In genomic region chr20:400451-401275, GRCh38 we compare ENCODE assay signal across 11 cellular contexts. TPM values are rescaled to one million over a fixed set of nuclear protein-coding genes. Genes with fewer than 3 reads are reported as not detected.
A peak's percentile ranks its signal among the peaks of the same experiment; 100 is the strongest.
DNase-seq lines count a peak whose midpoint lies in the region; ATAC-seq, FAIRE-seq and TF ChIP-seq lines count a peak whose summit lies in the region.
"Had no signal": no experiment of that assay in that cellular context is flagged by ENCODE, and none has a peak within 500 bp of the region (broad histone marks: within the 10 kb centered on the region; RNA-seq: fewer than 3 reads in every experiment).

No MANE protein-coding gene starts in this region.

- H3K4me3 ChIP-seq in KMS-11 (IDR thresholded peaks at IDR 0.05; ENCODE audit: insufficient read depth, low read depth, low read length), result no peak overlapping the region
- H3K4me3 ChIP-seq in naive thymus-derived CD4-positive, alpha-beta T cell (ENCODE audit: low read length), result no peak overlapping the region
- no peak overlapping the region for H3K4me3 ChIP-seq in kidney (ENCODE audit: low read length in 2 of 2)

- CTCF ChIA-PET in WTC11 (lab: Charles Lee), result interaction anchor here (0.9 to 1.8 kb wide), 8 partner anchors 20 to 245 kb away, joined by 3 to 10 read pairs (median 4); partner anchors contain the start of genes NRSN2 and TRIB3
- CTCF ChIA-PET in naive thymus-derived CD4-positive, alpha-beta T cell (lab: Charles Lee), result no interaction called here

- H3K36me3 Mint-ChIP-seq in WTC11, result no peaks in the 10 kb centered on the region; the same call in 1 of the 2 replicates
- peaks cover 0 to 20% (median 11%) of the 10 kb centered on the region in 5 donors for H3K36me3 Mint-ChIP-seq in naive thymus-derived CD4-positive, alpha-beta T cell

- no peak overlapping the region for H3K4me3 Mint-ChIP-seq in WTC11
- no peak overlapping the region for H3K4me3 Mint-ChIP-seq in naive thymus-derived CD4-positive, alpha-beta T cell

- peaks cover 8% of the 10 kb centered on the region; the same call in 1 of the 2 replicates for H3K27me3 Mint-ChIP-seq in WTC11 (ENCODE audit: low read depth)
- no peaks in the 10 kb centered on the region for H3K27me3 Mint-ChIP-seq in naive thymus-derived CD4-positive, alpha-beta T cell

- no peak overlapping the region for H3K9ac ChIP-seq in KMS-11
- no peak overlapping the region for H3K9ac ChIP-seq in kidney (ENCODE audit: low read length in 2 of 2)

- DNase-seq in DMS 273 treated with DMSO at 0.1 percent for 48 hours (lab: John Stamatoyannopoulos, UW) (peak; percentile 90), WTC11 (ENCODE audit: low spot score) (no peak), kidney (no peak), T1000 (lab: John Stamatoyannopoulos, UW) (no peak)
- DNase-seq in naive thymus-derived CD4-positive, alpha-beta T cell, result no peak
- DNase-seq: activated T-cell treated with anti-CD3 and anti-CD28 coated beads, Interleukin-2, amount 50 U/mL, for 1 hour; caudate nucleus; stimulated activated CD4-positive, alpha-beta T cell treated with anti-CD3 and anti-CD28 coated beads, Interleukin-4, amount 100 ng/mL, for 24 hours had no signal

- no peak for FAIRE-seq in kidney (lab: Jason Lieb, UNC)
- FAIRE-seq: GM18507 had no signal

- POLR2A ChIA-PET in WTC11 (lab: Charles Lee), result interaction anchor here (0.7 to 1.0 kb wide), 2 partner anchors 14 to 47 kb away, joined by 3 read pairs; no protein-coding TSS in a partner anchor
- POLR2A ChIA-PET in naive thymus-derived CD4-positive, alpha-beta T cell (lab: Charles Lee), result interaction anchor here (0.6 kb wide), 1 partner anchor 56 kb away, joined by 3 read pairs; no protein-coding TSS in a partner anchor

- H3K4me2 ChIP-seq in KMS-11, result no peak overlapping the region

- 0 out of 2 replicates have a peak overlapping the region, but pooled peaks have one; percentile 1 for H2AFZ ChIP-seq in KMS-11 (ENCODE audit: low read depth)

- intact Hi-C loops in naive thymus-derived CD4-positive, alpha-beta T cell (cut with micrococcal nuclease), result loop anchor here in 1 of 2 donors (10.0 kb wide), 1 partner anchor 824 kb away; the partner anchor contains the start of gene RAD21L1
- intact Hi-C loops in kidney (cut with DNase I), result no loop called here

- H3K4me1 ChIP-seq in KMS-11 (ENCODE audit: low read depth, poor library complexity, severe bottlenecking) (peaks cover 33% of the 10 kb centered on the region), kidney (ENCODE audit: control insufficient read depth in 1 of 2, insufficient read depth in 1 of 2, low read depth in 1 of 2, low read length in 2 of 2) (no peaks in the 10 kb centered on the region)
- H3K4me1 ChIP-seq in naive thymus-derived CD4-positive, alpha-beta T cell (ENCODE audit: control insufficient read depth in 2 of 2, insufficient read depth in 2 of 2, low read length in 2 of 2), result peaks cover 0 to 15% of the 10 kb centered on the region in 2 donors

- TF ChIP-seq CTCF in KMS-11 (conservative IDR thresholded peaks at IDR 0.05; ENCODE audit: low read depth, low read length) (no peak), WTC11 (IDR thresholded peaks at IDR 0.05) (no peak), kidney (IDR thresholded peaks at IDR 0.05; ENCODE audit: borderline replicate concordance, extremely low read depth, insufficient read depth) (no peak)

- ATAC-seq in WTC11 (peak; percentile 93), GM19397 (IDR thresholded peaks at IDR 0.05; ENCODE audit: unreplicated experiment) (no peak)
- ATAC-seq in naive thymus-derived CD4-positive, alpha-beta T cell, result peak; percentile 24

- H3K9me3 Mint-ChIP-seq in WTC11, result peaks cover 15% of the 10 kb centered on the region
- peaks cover 0 to 4% (median 0%) of the 10 kb centered on the region in 11 donors for H3K9me3 Mint-ChIP-seq in naive thymus-derived CD4-positive, alpha-beta T cell

- H3K79me2 ChIP-seq in KMS-11 (ENCODE audit: insufficient read depth, low read depth), result no peaks in the 10 kb centered on the region

- H3K9me3 ChIP-seq in naive thymus-derived CD4-positive, alpha-beta T cell (ENCODE audit: control insufficient read depth in 2 of 3, low read length in 3 of 3), result no peaks in the 10 kb centered on the region
- H3K9me3 ChIP-seq in kidney (ENCODE audit: control insufficient read depth in 1 of 2, low read length in 2 of 2), result no peaks in the 10 kb centered on the region

- no peak overlapping the region for H3K27ac ChIP-seq in KMS-11
- H3K27ac ChIP-seq in naive thymus-derived CD4-positive, alpha-beta T cell (ENCODE audit: low read depth, low read length), result no peak overlapping the region
- no peak overlapping the region for H3K27ac ChIP-seq in kidney (ENCODE audit: low read depth in 2 of 2, low read length in 2 of 2)

- H3K4me1 Mint-ChIP-seq in WTC11, result peaks cover 15% of the 10 kb centered on the region
- peaks cover 4 to 34% (median 14%) of the 10 kb centered on the region in 7 donors for H3K4me1 Mint-ChIP-seq in naive thymus-derived CD4-positive, alpha-beta T cell

- H3K27me3 ChIP-seq in KMS-11 (ENCODE audit: insufficient read depth, low read depth), result no peaks in the 10 kb centered on the region
- H3K27me3 ChIP-seq in naive thymus-derived CD4-positive, alpha-beta T cell (ENCODE audit: control insufficient read depth in 2 of 2, insufficient read depth in 2 of 2, low read length in 2 of 2), result no peaks in the 10 kb centered on the region

- H3K36me3 ChIP-seq in KMS-11 (ENCODE audit: insufficient read depth) (peaks cover 6% of the 10 kb centered on the region; the same call in 1 of the 2 replicates), kidney (ENCODE audit: control insufficient read depth in 1 of 2, insufficient read depth in 2 of 2, low read length in 2 of 2) (peaks cover 0 to 3% of the 10 kb centered on the region in 2 donors)
- H3K36me3 ChIP-seq in naive thymus-derived CD4-positive, alpha-beta T cell (ENCODE audit: control insufficient read depth in 2 of 3, insufficient read depth in 3 of 3, low read length in 3 of 3), result peaks cover 0 to 25% (median 6%) of the 10 kb centered on the region in 3 experiments

- no peaks in the 10 kb centered on the region for H4K20me1 ChIP-seq in KMS-11 (ENCODE audit: insufficient read depth)

- H3K27ac Mint-ChIP-seq in WTC11, result peak overlapping the region; percentile 58
- no peak overlapping the region for H3K27ac Mint-ChIP-seq in naive thymus-derived CD4-positive, alpha-beta T cell

TF ChIP-seq in WTC11, 78 proteins besides CTCF, POLR2A, EP300 and RAD21 (continues in another document):
- TF ChIP-seq USF2 (CRISPR knock-in tag; IDR thresholded peaks at IDR 0.05) (peak; percentile 81), USF1 (CRISPR knock-in tag; IDR thresholded peaks at IDR 0.05) (peak; percentile 68; the same call in 1 of the 2 replicates)

RNA-seq across cellular contexts. Expression of gene RBCK1, which starts 7.4 kb away (rescaled TPM):
- total RNA-seq in WTC11 (2021) (65.0 to 75.2 TPM (median 69.5 TPM) in 3 replicates), kidney (93.6 TPM)
- 100 to 1,000 TPM in 1 of 5 experiments, 10 to 100 TPM in 4; 70.3 to 153 (median 96.9) TPM for total RNA-seq in naive thymus-derived CD4-positive, alpha-beta T cell
- 10 to 100 TPM; 80.1 to 98.1 TPM for polyA plus RNA-seq in naive thymus-derived CD4-positive, alpha-beta T cell
- polyA plus RNA-seq in kidney (ENCODE audit: insufficient read depth, low read depth, low replicate concordance), result 73.0 TPM

RNA-seq across cellular contexts. Expression of gene TRIB3, which starts 20.1 kb away (rescaled TPM):
- 7.8 to 9.2 TPM (median 8.7 TPM) in 3 replicates for total RNA-seq in WTC11 (2021)
- 10 to 100 TPM in 1 of 5 experiments, 1 to 10 TPM in 4; 2.4 to 27.7 (median 9.4) TPM for total RNA-seq in naive thymus-derived CD4-positive, alpha-beta T cell
- 10 to 100 TPM; 12.6 to 16.0 TPM for polyA plus RNA-seq in naive thymus-derived CD4-positive, alpha-beta T cell
- total RNA-seq in kidney, result 11.6 TPM
- 4.3 TPM for polyA plus RNA-seq in kidney (ENCODE audit: insufficient read depth, low read depth, low replicate concordance)

RNA-seq across cellular contexts. Expression of gene NRSN2, which starts 53.8 kb away (rescaled TPM):
- 23.0 to 23.7 TPM (median 23.3 TPM) in 3 replicates for total RNA-seq in WTC11 (2021)
- total RNA-seq in naive thymus-derived CD4-positive, alpha-beta T cell, result 1 to 10 TPM in 3 of 5 experiments, under 1 TPM in 2; 0.24 to 2.1 (median 1.3) TPM
- 1 to 10 TPM; 1.3 to 1.8 TPM for polyA plus RNA-seq in naive thymus-derived CD4-positive, alpha-beta T cell
- 48.1 TPM for total RNA-seq in kidney
- polyA plus RNA-seq in kidney (ENCODE audit: insufficient read depth, low read depth, low replicate concordance), result 50.0 TPM
